In genomic region chr5:168162464-168162863, GRCh38 we compare ENCODE assay signal across 16 cellular contexts.
DNase-seq lines count a peak whose midpoint lies in the region; ATAC-seq and TF ChIP-seq lines count a peak whose summit lies in the region.
"Had no signal": no experiment of that assay in that cellular context is flagged by ENCODE, and none has a peak within 500 bp of the region (broad histone marks: within the 10 kb centered on the region; RNA-seq: fewer than 3 reads in every experiment).

No MANE protein-coding gene starts in this region.

- WGBS in suprapubic skin, result 76% methylated on average over 13 of the region's 16 CpGs

- H3K4me3 ChIP-seq in WERI-Rb-1 (ENCODE audit: low read depth, low read length), result no peak overlapping the region
- no peak overlapping the region for H3K4me3 ChIP-seq in suprapubic skin

- H3K9me3 Mint-ChIP-seq in progenitor cell of endocrine pancreas (ENCODE audit: low read depth), result no peaks in the 10 kb centered on the region
- H3K9me3 Mint-ChIP-seq: activated B cell treated with CpG ODN at 0.5 μM for 24 hours; activated T-helper 17 cell treated with anti-CD3 and anti-CD28 coated beads, Interleukin-2, amount 50 U/mL, for 72 hours; IgD-negative memory B cell had no signal

- H3K4me1 ChIP-seq in suprapubic skin, result no peaks in the 10 kb centered on the region

- peaks cover 30% of the 10 kb centered on the region for H3K4me1 Mint-ChIP-seq in progenitor cell of endocrine pancreas (ENCODE audit: low read depth)
- H3K4me1 Mint-ChIP-seq: activated B cell treated with CpG ODN at 0.5 μM for 24 hours; activated T-helper 17 cell treated with anti-CD3 and anti-CD28 coated beads, Interleukin-2, amount 50 U/mL, for 72 hours had no signal

- no peak for TF ChIP-seq POLR2A in suprapubic skin (IDR thresholded peaks at IDR 0.05)

- peak overlapping the region; percentile 55 for H3K27ac Mint-ChIP-seq in progenitor cell of endocrine pancreas
- H3K27ac Mint-ChIP-seq: activated B cell treated with CpG ODN at 0.5 μM for 24 hours; activated T-helper 17 cell treated with anti-CD3 and anti-CD28 coated beads, Interleukin-2, amount 50 U/mL, for 72 hours; IgD-negative memory B cell had no signal

- TF ChIP-seq CTCF in WERI-Rb-1 (IDR thresholded peaks at IDR 0.05; ENCODE audit: low read depth, low read length) (no peak), progenitor cell of endocrine pancreas (IDR thresholded peaks at IDR 0.05; ENCODE audit: unreplicated experiment) (no peak), suprapubic skin (IDR thresholded peaks at IDR 0.05) (no peak)

- no peak for ATAC-seq in GM18868 (IDR thresholded peaks at IDR 0.05; ENCODE audit: unreplicated experiment)
- ATAC-seq in HG02970 (IDR thresholded peaks at IDR 0.05; ENCODE audit: low FRiP score, unreplicated experiment), result no peak
- ATAC-seq: activated T-helper 17 cell treated with anti-CD3 and anti-CD28 coated beads, Interleukin-2, amount 50 U/mL, for 72 hours; left cardiac atrium had no signal

- H3K36me3 ChIP-seq in WERI-Rb-1 (no peaks in the 10 kb centered on the region), suprapubic skin (no peaks in the 10 kb centered on the region)

- no peaks in the 10 kb centered on the region for H3K9me3 ChIP-seq in WERI-Rb-1 (ENCODE audit: severe bottlenecking)
- H3K9me3 ChIP-seq in suprapubic skin, result no peaks in the 10 kb centered on the region

- H3K27ac ChIP-seq in WERI-Rb-1, result no peak overlapping the region
- no peak overlapping the region for H3K27ac ChIP-seq in suprapubic skin

- no peak for TF ChIP-seq EP300 in suprapubic skin (IDR thresholded peaks at IDR 0.05)

- H3K4me3 Mint-ChIP-seq in progenitor cell of endocrine pancreas (ENCODE audit: low read depth), result no peak overlapping the region
- H3K4me3 Mint-ChIP-seq: activated B cell treated with CpG ODN at 0.5 μM for 24 hours; activated T-helper 17 cell treated with anti-CD3 and anti-CD28 coated beads, Interleukin-2, amount 50 U/mL, for 72 hours; IgD-negative memory B cell had no signal

- DNase-seq in NCI-H1092 treated with DMSO at 0.1 percent for 48 hours (lab: John Stamatoyannopoulos, UW) (peak; percentile 78), NCI-H2171 (lab: John Stamatoyannopoulos, UW) (peak; percentile 89), WERI-Rb-1 (peak; percentile 40), progenitor cell of endocrine pancreas (ENCODE audit: low spot score, unreplicated experiment) (no peak), suprapubic skin (ENCODE audit: low spot score in 2 of 2) (no peak)
- DNase-seq: activated B cell treated with CpG ODN at 0.5 μM for 24 hours; C1 segment of cervical spinal cord; left cardiac atrium; NCI-H1048; stimulated activated CD4-positive, alpha-beta T cell treated with anti-CD3 and anti-CD28 coated beads, Interleukin-4, amount 100 ng/mL, for 24 hours; stimulated activated CD8-positive, alpha-beta memory T cell treated with anti-CD3 and anti-CD28 coated beads, Interleukin-4, amount 100 ng/mL, for 48 hours; T-helper 2 cell had no signal

- H3K27me3 ChIP-seq in WERI-Rb-1 (ENCODE audit: insufficient read depth, low read depth, severe bottlenecking), result no peaks in the 10 kb centered on the region
- H3K27me3 ChIP-seq in suprapubic skin, result no peaks in the 10 kb centered on the region

- no peaks in the 10 kb centered on the region for H3K27me3 Mint-ChIP-seq in progenitor cell of endocrine pancreas
- H3K27me3 Mint-ChIP-seq: activated B cell treated with CpG ODN at 0.5 μM for 24 hours had no signal

- no peaks in the 10 kb centered on the region for H3K36me3 Mint-ChIP-seq in progenitor cell of endocrine pancreas (ENCODE audit: insufficient read depth)
- H3K36me3 Mint-ChIP-seq: IgD-negative memory B cell had no signal

Comparison
In these comparisons a context has a peak if more than half of its experiments do, and no peak if none do; other contexts are left out.
1. DNase-seq: peak in NCI-H1092 treated with DMSO at 0.1 percent for 48 hours (single experiment), NCI-H2171 (single experiment) and WERI-Rb-1 (single experiment); none in progenitor cell of endocrine pancreas (single experiment) and suprapubic skin (0 of 2).